ENCODE assay signal across 18 cellular contexts in the genomic region with DNA sequence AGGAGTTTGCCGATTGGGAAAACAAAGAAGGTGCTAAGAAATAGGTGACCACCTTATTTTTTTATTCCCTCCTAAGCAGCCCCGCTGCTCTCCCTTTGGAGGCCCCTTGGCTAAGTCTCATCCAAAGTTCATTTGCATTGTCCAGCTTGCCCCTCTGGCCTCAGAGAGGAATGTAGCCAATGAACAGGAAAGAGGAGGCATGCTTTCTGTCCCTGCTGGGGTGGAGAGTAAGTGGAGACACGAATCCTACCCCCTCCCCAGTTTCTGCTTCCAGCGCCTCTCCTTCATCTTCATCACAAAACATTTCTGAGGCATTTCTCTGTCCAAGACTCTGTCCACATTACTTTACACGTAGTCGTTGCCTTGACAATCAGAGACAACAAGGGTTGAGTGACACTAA. TPM values are rescaled to one million over a fixed set of nuclear protein-coding genes. Genes with fewer than 3 reads are reported as not detected.
DNase-seq lines count a peak whose midpoint lies in the region; ATAC-seq and TF ChIP-seq lines count a peak whose summit lies in the region.
"Had no signal": no experiment of that assay in that cellular context is flagged by ENCODE, and none has a peak within 500 bp of the region (broad histone marks: within the 10 kb centered on the region; RNA-seq: fewer than 3 reads in every experiment).

No MANE protein-coding gene starts in this region.

- no peaks in the 10 kb centered on the region for H4K20me1 ChIP-seq in DND-41 (ENCODE audit: insufficient read depth, low read length)
- H4K20me1 ChIP-seq in OCI-LY1 (ENCODE audit: insufficient read depth, low read length), result no peaks in the 10 kb centered on the region

- H2AFZ ChIP-seq in DND-41 (ENCODE audit: low read depth, low read length) (no peak overlapping the region), OCI-LY1 (ENCODE audit: low read length) (no peak overlapping the region), neuron (ENCODE audit: low read depth, low read length) (no peak overlapping the region)

- H3K27me3 ChIP-seq in DND-41 (ENCODE audit: insufficient read depth, low read length, poor library complexity) (no peaks in the 10 kb centered on the region), OCI-LY1 (ENCODE audit: insufficient read depth, low read length) (no peaks in the 10 kb centered on the region), neuron (ENCODE audit: insufficient read depth, low read length) (no peaks in the 10 kb centered on the region), vagina (no peaks in the 10 kb centered on the region)
- H3K27me3 ChIP-seq: esophagus squamous epithelium, thyroid gland had no signal

- H3K4me3 Mint-ChIP-seq in endothelial cell (ENCODE audit: unreplicated experiment), result no peak overlapping the region

- H3F3A ChIP-seq in OCI-LY1 (ENCODE audit: insufficient read depth, low read length), result peaks cover 4% of the 10 kb centered on the region; the same call in 1 of the 2 replicates

- H3K27ac Mint-ChIP-seq in endothelial cell (ENCODE audit: unreplicated experiment), result peak overlapping the region; percentile 57

- ATAC-seq in DND-41 (ENCODE audit: insufficient read depth, low read depth), result no peak
- ATAC-seq in activated CD4-positive, CD25-positive, alpha-beta regulatory T cell treated with anti-CD3 and anti-CD28 coated beads, Interleukin-2, amount 50 U/mL, for 24 hours, result no peak
- no peak for ATAC-seq in GM21737 (IDR thresholded peaks at IDR 0.05; ENCODE audit: unreplicated experiment)
- ATAC-seq: natural killer cell treated with Interleukin-12 subunit alpha and Interleukin-12 subunit beta and Interleukin-15 and Interleukin-18, amount 100 ng/mL, for 72 hours; right cardiac atrium had no signal

- intact Hi-C loops in vagina (cut with DNase I), result no loop called here

- H3K27ac ChIP-seq in DND-41 (ENCODE audit: low read length) (peak overlapping the region; percentile 99), OCI-LY1 (ENCODE audit: low read depth, low read length, poor library complexity, severe bottlenecking) (peak overlapping the region; percentile 93), vagina (no peak overlapping the region)

- no peaks in the 10 kb centered on the region for H3K9me2 ChIP-seq in OCI-LY1 (ENCODE audit: low read depth, low read length)

- TF ChIP-seq CTCF in DND-41 (IDR thresholded peaks at IDR 0.05; ENCODE audit: borderline replicate concordance, extremely low read depth, low read length, poor library complexity, severe bottlenecking) (no peak), OCI-LY1 (IDR thresholded peaks at IDR 0.05; ENCODE audit: low read length) (no peak), endothelial cell (IDR thresholded peaks at IDR 0.05; ENCODE audit: unreplicated experiment) (no peak), vagina (IDR thresholded peaks at IDR 0.05) (no peak)

- H3K79me2 ChIP-seq in DND-41 (ENCODE audit: insufficient read depth, low read length), result peaks cover 3% of the 10 kb centered on the region; the same call in 1 of the 2 replicates
- H3K79me2 ChIP-seq in OCI-LY1 (ENCODE audit: insufficient read depth, low read length), result no peaks in the 10 kb centered on the region

- H3K27me3 Mint-ChIP-seq in endothelial cell (ENCODE audit: unreplicated experiment), result peaks cover 3% of the 10 kb centered on the region
- H3K27me3 Mint-ChIP-seq: natural killer cell treated with Interleukin-12 subunit alpha and Interleukin-12 subunit beta and Interleukin-15 and Interleukin-18, amount 100 ng/mL, for 72 hours had no signal

- H3K4me1 Mint-ChIP-seq in endothelial cell (ENCODE audit: unreplicated experiment), result peaks cover 5% of the 10 kb centered on the region

- no peaks in the 10 kb centered on the region for H3K9me3 Mint-ChIP-seq in endothelial cell (ENCODE audit: unreplicated experiment)
- H3K9me3 Mint-ChIP-seq: natural killer cell treated with Interleukin-12 subunit alpha and Interleukin-12 subunit beta and Interleukin-15 and Interleukin-18, amount 100 ng/mL, for 72 hours had no signal

- peaks cover 24% of the 10 kb centered on the region for H3K4me1 ChIP-seq in DND-41 (ENCODE audit: insufficient read depth, low read length)
- peaks cover 23% of the 10 kb centered on the region for H3K4me1 ChIP-seq in OCI-LY1 (ENCODE audit: insufficient read depth, low read length, severe bottlenecking)
- H3K4me1 ChIP-seq in neuron (ENCODE audit: insufficient read depth, low read length), result peaks cover 16% of the 10 kb centered on the region
- H3K4me1 ChIP-seq in vagina, result no peaks in the 10 kb centered on the region

- peaks cover 12% of the 10 kb centered on the region for H3K36me3 ChIP-seq in DND-41 (ENCODE audit: insufficient read depth, low read length)
- H3K36me3 ChIP-seq in OCI-LY1 (ENCODE audit: insufficient read depth, low read length), result no peaks in the 10 kb centered on the region
- H3K36me3 ChIP-seq in neuron (ENCODE audit: insufficient read depth, low read length), result no peaks in the 10 kb centered on the region
- no peaks in the 10 kb centered on the region for H3K36me3 ChIP-seq in vagina
- H3K36me3 ChIP-seq: esophagus squamous epithelium, left ventricle myocardium inferior, thyroid gland had no signal

- TF ChIP-seq POLR2A in vagina (IDR thresholded peaks at IDR 0.05), result no peak

- H3K4me2 ChIP-seq in DND-41 (ENCODE audit: insufficient read depth, low read length) (no peak overlapping the region), OCI-LY1 (ENCODE audit: low read length) (no peak overlapping the region)

- H3K9me3 ChIP-seq in DND-41 (ENCODE audit: insufficient read depth, low read length, severe bottlenecking) (no peaks in the 10 kb centered on the region), OCI-LY1 (ENCODE audit: low read length) (no peaks in the 10 kb centered on the region), neuron (ENCODE audit: low read length) (no peaks in the 10 kb centered on the region), vagina (no peaks in the 10 kb centered on the region)
- H3K9me3 ChIP-seq: esophagus squamous epithelium, left ventricle myocardium inferior, thyroid gland had no signal

- H3K36me3 Mint-ChIP-seq in endothelial cell (ENCODE audit: low read depth, unreplicated experiment), result no peaks in the 10 kb centered on the region
- H3K36me3 Mint-ChIP-seq: natural killer cell treated with Interleukin-12 subunit alpha and Interleukin-12 subunit beta and Interleukin-15 and Interleukin-18, amount 100 ng/mL, for 72 hours had no signal

- DNase-seq in DND-41, result no peak
- DNase-seq in endothelial cell (ENCODE audit: low spot score), result no peak
- no peak for DNase-seq in vagina (ENCODE audit: extremely low spot score in 2 of 2)
- no peak for DNase-seq in dedifferentiated amniotic fluid mesenchymal stem cell (ENCODE audit: extremely low spot score)
- DNase-seq: amniotic stem cell; esophagus squamous epithelium; GOT3; left ventricle myocardium inferior; NCI-H1417 treated with DMSO at 0.1 percent for 48 hours; right cardiac atrium; stimulated activated CD4-positive, alpha-beta T cell treated with anti-CD3 and anti-CD28 coated beads, Interleukin-4, amount 100 ng/mL, for 4 hours; T-helper 9 cell; thyroid gland had no signal

- H3K4me3 ChIP-seq in DND-41 (ENCODE audit: low read depth in 1 of 2, low read length in 2 of 2) (no peak overlapping the region), OCI-LY1 (ENCODE audit: low read depth, low read length, poor library complexity, severe bottlenecking) (no peak overlapping the region), neuron (ENCODE audit: low read length) (peak overlapping the region; percentile 52), vagina (no peak overlapping the region)

- H3K9ac ChIP-seq in DND-41 (ENCODE audit: low read depth, low read length) (peak overlapping the region; percentile 88), OCI-LY1 (ENCODE audit: low read length) (no peak overlapping the region; the same call in 1 of the 2 replicates)

RNA-seq across cellular contexts. Expression of a gene that starts 38.7 kb away (rescaled TPM):
- total RNA-seq in endothelial cell (ENCODE audit: unreplicated experiment) (1.7 TPM), vagina (1.7 TPM)

RNA-seq across cellular contexts. Expression of a gene that starts 39.7 kb away (rescaled TPM):
- not detected for total RNA-seq in endothelial cell (ENCODE audit: unreplicated experiment)
- not detected for total RNA-seq in vagina
- total RNA-seq: left ventricle myocardium inferior; natural killer cell treated with Interleukin-12 subunit alpha and Interleukin-12 subunit beta and Interleukin-15 and Interleukin-18, amount 100 ng/mL, for 72 hours; right cardiac atrium; thyroid gland had no signal
